In the genomic region with DNA sequence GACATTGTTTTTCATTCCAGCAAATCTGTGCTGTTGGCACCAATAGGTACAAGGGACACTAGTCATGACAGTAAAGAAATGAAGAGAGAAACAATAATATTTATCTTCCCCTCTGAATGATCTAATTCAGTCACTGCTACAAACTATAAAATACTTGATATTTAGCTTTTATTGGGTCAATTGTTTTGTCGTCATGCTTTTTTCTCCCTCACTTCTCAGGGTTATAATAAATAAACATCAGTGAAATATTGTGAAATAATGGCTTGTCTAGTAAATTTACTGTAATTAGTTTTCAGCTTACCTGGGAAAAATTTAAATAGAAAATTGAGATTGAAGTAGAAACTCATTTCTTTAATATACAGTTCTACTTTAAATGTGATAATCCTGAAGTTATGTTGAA, we compare ENCODE assay signal across 20 cellular contexts.
"Had no signal": no experiment of that assay in that cellular context is flagged by ENCODE, and none has a peak within 500 bp of the region (broad histone marks: within the 10 kb centered on the region; RNA-seq: fewer than 3 reads in every experiment).

No MANE protein-coding gene starts in this region.

- DNase-seq: activated CD4-positive, alpha-beta T cell treated with anti-CD3 and anti-CD28 coated beads for 48 hours; activated CD4-positive, alpha-beta T cell treated with anti-CD3 and anti-CD28 coated beads, Interleukin-2, amount 50 U/mL, for 48 hours; activated CD8-positive, alpha-beta memory T cell treated with anti-CD3 and anti-CD28 coated beads, Interleukin-2, amount 10 ng/mL, durations not matched to agents 7 days and 5 days; activated effector memory CD4-positive, alpha-beta T cell treated with anti-CD3 and anti-CD28 coated beads, Interleukin-2, amount 50 U/mL, for 16 hours; activated naive CD4-positive, alpha-beta T cell treated with Interleukin-2 at 50 U/mL for 16 hours; activated naive CD8-positive, alpha-beta T cell treated with anti-CD3 and anti-CD28 coated beads, Interleukin-2, amount 50 U/mL, for 24 hours; activated T-cell treated with anti-CD3 and anti-CD28 coated beads, Interleukin-2, amount 50 U/mL, for 4 hours; amniotic stem cell; body of pancreas; central memory CD4-positive, alpha-beta T cell; MM.1S; NCI-H1105; NCI-H1436; NCI-H1694 treated with DMSO at 0.1 percent for 48 hours; NCI-H2081; NCI-H510A treated with DMSO at 0.1 percent for 48 hours; PC-3; SHP77 had no signal

- H3K27me3 ChIP-seq: ascending aorta, body of pancreas, SJSA1 had no signal

- H3K4me3 ChIP-seq: ascending aorta, body of pancreas, SJSA1 had no signal

- H3K4me1 ChIP-seq: ascending aorta, body of pancreas, SJSA1 had no signal

- H3K36me3 ChIP-seq: ascending aorta, SJSA1 had no signal

- H3K9me3 ChIP-seq: ascending aorta, body of pancreas, SJSA1 had no signal

- H3K27ac ChIP-seq: ascending aorta, body of pancreas, SJSA1 had no signal
